Comparison of ENCODE assay signal across 21 cellular contexts in the genomic region with DNA sequence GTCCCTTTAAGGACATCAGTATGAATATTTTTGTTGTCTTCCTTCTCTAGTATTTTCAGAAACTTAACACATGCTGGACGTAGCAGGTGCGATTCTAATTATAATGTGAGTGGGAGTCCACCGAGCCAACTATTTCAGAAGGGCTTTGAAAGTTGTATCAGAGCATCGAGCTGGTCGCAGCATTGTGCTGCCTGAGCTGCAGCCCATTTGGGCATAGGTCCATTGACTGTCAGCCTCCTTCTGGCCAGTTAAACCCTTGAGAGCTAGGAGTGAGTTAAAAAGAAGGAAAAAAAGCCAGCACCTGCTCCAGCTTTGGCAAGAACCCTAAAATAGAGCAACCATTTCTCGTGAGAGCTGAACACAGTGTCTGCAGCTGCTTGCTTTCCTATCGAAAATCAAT. TPM values are rescaled to one million over a fixed set of nuclear protein-coding genes. Genes with fewer than 3 reads are reported as not detected.
"Had no signal": no experiment of that assay in that cellular context is flagged by ENCODE, and none has a peak within 500 bp of the region (broad histone marks: within the 10 kb centered on the region; RNA-seq: fewer than 3 reads in every experiment).

No MANE protein-coding gene starts in this region.

- H3K36me3 Mint-ChIP-seq: immature natural killer cell, naive B cell, WTC11 had no signal

- H3K9me3 ChIP-seq: adrenal gland, left lung, tibial nerve had no signal

- H3K4me3 Mint-ChIP-seq: activated naive CD8-positive, alpha-beta T cell; immature natural killer cell; naive B cell; neural progenitor cell; stimulated activated naive CD8-positive, alpha-beta T cell treated with anti-CD3 and anti-CD28 coated beads, Interleukin-15, amount 100 ng/mL, for 72 hours; T-helper 1 cell treated with Interleukin-12 subunit alpha and Interleukin-12 subunit beta and Interleukin-4 antibody, amounts not matched to agents 30 μg/mL and 1 μg/mL, for 36 hours; WTC11 had no signal

- H3K27ac ChIP-seq: adrenal gland, foreskin keratinocyte, hepatocyte, left lung, neural progenitor cell, tibial nerve had no signal

- H3K9me3 Mint-ChIP-seq: neural progenitor cell; stimulated activated naive CD8-positive, alpha-beta T cell treated with anti-CD3 and anti-CD28 coated beads, Interleukin-15, amount 100 ng/mL, for 72 hours; T-helper 1 cell treated with Interleukin-12 subunit alpha and Interleukin-12 subunit beta and Interleukin-4 antibody, amounts not matched to agents 30 μg/mL and 1 μg/mL, for 36 hours; WTC11 had no signal

- H3K4me1 ChIP-seq: foreskin keratinocyte, left lung, neural progenitor cell had no signal

- H3K4me1 Mint-ChIP-seq: immature natural killer cell; naive B cell; stimulated activated naive CD8-positive, alpha-beta T cell treated with anti-CD3 and anti-CD28 coated beads, Interleukin-15, amount 100 ng/mL, for 72 hours; WTC11 had no signal

- H3K36me3 ChIP-seq: adrenal gland, left lung, neural progenitor cell, tibial nerve had no signal

- ATAC-seq: foreskin keratinocyte; left lung; stimulated activated naive CD8-positive, alpha-beta T cell treated with anti-CD3 and anti-CD28 coated beads, Interleukin-15, amount 100 ng/mL, for 72 hours had no signal

- H3K4me3 ChIP-seq: adrenal gland, hepatocyte, left lung, neural progenitor cell, tibial nerve had no signal

- DNase-seq: activated T-cell treated with anti-CD3 and anti-CD28 coated beads, Interleukin-2, amount 50 U/mL, for 1 hour; adrenal gland; effector CD4-positive, alpha-beta T cell; erythroblast; foreskin keratinocyte; glutamatergic neuron; immature natural killer cell; left lung; mammary epithelial cell; naive B cell; stimulated activated CD4-positive, alpha-beta T cell treated with anti-CD3 and anti-CD28 coated beads, Interleukin-12 subunit alpha, Interleukin-12 subunit beta, amount 100 ng/mL, for 4 hours; stimulated activated naive CD8-positive, alpha-beta T cell treated with anti-CD3 and anti-CD28 coated beads, Interleukin-15, amount 100 ng/mL, for 72 hours; T1000 had no signal

- H3K27me3 Mint-ChIP-seq: activated naive CD8-positive, alpha-beta T cell; progenitor cell of endocrine pancreas; stimulated activated naive CD8-positive, alpha-beta T cell treated with anti-CD3 and anti-CD28 coated beads, Interleukin-15, amount 100 ng/mL, for 72 hours had no signal

- H3K27me3 ChIP-seq: adrenal gland, foreskin keratinocyte, hepatocyte, left lung, neural progenitor cell, tibial nerve had no signal

- H3K27ac Mint-ChIP-seq: activated naive CD8-positive, alpha-beta T cell; immature natural killer cell; naive B cell; neural progenitor cell; progenitor cell of endocrine pancreas; T-helper 1 cell treated with Interleukin-12 subunit alpha and Interleukin-12 subunit beta and Interleukin-4 antibody, amounts not matched to agents 30 μg/mL and 1 μg/mL, for 36 hours; WTC11 had no signal

RNA-seq across cellular contexts. Expression of a gene that starts 52.1 kb away (rescaled TPM):
- total RNA-seq: mononuclear cell had no signal
